1 cellular context compared by ENCODE assay signal in genomic region chr11:47578524-47579460, GRCh38.
TF ChIP-seq lines count a peak whose summit lies in the region.

Gene KBTBD4 (minus strand): TSS chr11:47578970. CDS start chr11:47578951, 19 bp downstream.
Gene NDUFS3 (plus strand): TSS chr11:47579074. CDS start chr11:47579092, 18 bp downstream.

TF ChIP-seq in GM12878, 131 proteins besides CTCF, POLR2A, EP300 and RAD21 (continued from another document and continues in another):
- TF ChIP-seq NKRF (conservative IDR thresholded peaks at IDR 0.05): peak; percentile 65; the same call in 1 of the 2 replicates
- no peak for TF ChIP-seq ZNF274 (IDR thresholded peaks at IDR 0.05; ENCODE audit: insufficient read depth, insufficient read length)
- peak; percentile 100 for TF ChIP-seq GABPA (IDR thresholded peaks at IDR 0.05; ENCODE audit: low read depth)
- no peak for TF ChIP-seq STAT3 (IDR thresholded peaks at IDR 0.05; ENCODE audit: low read depth, low read length)
- TF ChIP-seq RBBP5 (conservative IDR thresholded peaks at IDR 0.05): no peak
- peak; percentile 66 for TF ChIP-seq SP1 (IDR thresholded peaks at IDR 0.05; ENCODE audit: low read depth, low read length)
- TF ChIP-seq SMAD1 (IDR thresholded peaks at IDR 0.05; ENCODE audit: low read depth, partially characterized antibody): peak; percentile 29
- TF ChIP-seq NR2C2 (IDR thresholded peaks at IDR 0.05; ENCODE audit: borderline replicate concordance, control insufficient read depth, insufficient read length, low read depth): no peak
- peak; percentile 36; the same call in 1 of the 2 replicates for TF ChIP-seq NR2F1 (conservative IDR thresholded peaks at IDR 0.05)
- TF ChIP-seq TCF12 (IDR thresholded peaks at IDR 0.05; ENCODE audit: low read depth, low read length): peak; percentile 89
- peak; percentile 81 for TF ChIP-seq TBL1XR1 (IDR thresholded peaks at IDR 0.05; ENCODE audit: low read depth, low read length)
- TF ChIP-seq USF2 (IDR thresholded peaks at IDR 0.05; ENCODE audit: borderline replicate concordance, low read depth, low read length): no peak
- TF ChIP-seq MEF2B (IDR thresholded peaks at IDR 0.05; ENCODE audit: partially characterized antibody, poor library complexity, severe bottlenecking): peak; percentile 52
- peak; percentile 43 to 53; a peak in 2 of 4 replicates for TF ChIP-seq IKZF2 (IDR thresholded peaks at IDR 0.05)
- TF ChIP-seq JUNB (IDR thresholded peaks at IDR 0.05): no peak
- no peak for TF ChIP-seq EZH2 (IDR thresholded peaks at IDR 0.05; ENCODE audit: borderline replicate concordance, control insufficient read depth, low read depth, low read length)
- 0 out of 2 replicates have a peak, but pooled peaks have one; percentile 51 for TF ChIP-seq HDAC2 (IDR thresholded peaks at IDR 0.05)
- TF ChIP-seq CUX1 (IDR thresholded peaks at IDR 0.05; ENCODE audit: insufficient replicate concordance, low read depth, low read length): no peak
- peak; percentile 90 for TF ChIP-seq RELA (IDR thresholded peaks at IDR 0.05; ENCODE audit: borderline replicate concordance, partially characterized antibody)
- peak; percentile 69; the same call in 1 of the 2 replicates for TF ChIP-seq PAX5 (IDR thresholded peaks at IDR 0.05; ENCODE audit: borderline replicate concordance, low read depth, low read length)
- TF ChIP-seq ATF7 (IDR thresholded peaks at IDR 0.05; ENCODE audit: low read depth): peak; percentile 76
- no peak for TF ChIP-seq ZNF384 (IDR thresholded peaks at IDR 0.05; ENCODE audit: borderline replicate concordance, low read depth, low read length)
- peak; percentile 60; the same call in 1 of the 2 replicates for TF ChIP-seq RUNX3 (IDR thresholded peaks at IDR 0.05; ENCODE audit: low read length)
- TF ChIP-seq WRNIP1 (IDR thresholded peaks at IDR 0.05; ENCODE audit: borderline replicate concordance, low read depth, low read length): peak; percentile 98
- peak; percentile 96 for TF ChIP-seq SIN3A (IDR thresholded peaks at IDR 0.05; ENCODE audit: low read depth, low read length)
- no peak for TF ChIP-seq MTA2 (IDR thresholded peaks at IDR 0.05; ENCODE audit: low read depth)
- TF ChIP-seq BACH1 (IDR thresholded peaks at IDR 0.05; ENCODE audit: borderline replicate concordance): peak; percentile 57; the same call in 1 of the 2 replicates
- peak in 1 of 2 experiments; percentile 80; a peak in 2 of 4 replicates for TF ChIP-seq ETV6 (conservative IDR thresholded peaks at IDR 0.05 in 1 of 2, IDR thresholded peaks at IDR 0.05 in 1 of 2; ENCODE audit: borderline replicate concordance in 1 of 2, low read depth in 1 of 2)
- TF ChIP-seq CHD2 (IDR thresholded peaks at IDR 0.05; ENCODE audit: borderline replicate concordance, low read depth, low read length): peak; percentile 93
- peak; percentile 86 for TF ChIP-seq CREB1 (IDR thresholded peaks at IDR 0.05; ENCODE audit: low read depth)
- TF ChIP-seq IKZF1 (conservative IDR thresholded peaks at IDR 0.05): peak; percentile 95
- no peak for TF ChIP-seq RFX5 (IDR thresholded peaks at IDR 0.05; ENCODE audit: low read depth, low read length)
- peak; percentile 60 for TF ChIP-seq DPF2 (IDR thresholded peaks at IDR 0.05)
- TF ChIP-seq ZSCAN29 (IDR thresholded peaks at IDR 0.05): 0 out of 2 replicates have a peak, but pooled peaks have one; percentile 80
- peak; percentile 59; the same call in 1 of the 2 replicates for TF ChIP-seq CEBPZ (IDR thresholded peaks at IDR 0.05; ENCODE audit: low read depth, low read length)
- TF ChIP-seq TCF7 (IDR thresholded peaks at IDR 0.05; ENCODE audit: borderline replicate concordance): peak; percentile 77
- peak; percentile 99 for TF ChIP-seq YY1 (IDR thresholded peaks at IDR 0.05; ENCODE audit: low read depth, low read length)
- no peak for TF ChIP-seq IRF5 (IDR thresholded peaks at IDR 0.05; ENCODE audit: borderline replicate concordance)
- peak; percentile 83 for TF ChIP-seq FOXK2 (IDR thresholded peaks at IDR 0.05)
- no peak for TF ChIP-seq BCL11A (IDR thresholded peaks at IDR 0.05; ENCODE audit: low read depth, low read length)
- peak; percentile 73; the same call in 1 of the 2 replicates for TF ChIP-seq IRF4 (IDR thresholded peaks at IDR 0.05; ENCODE audit: low read depth, low read length)
- no peak for TF ChIP-seq REST (IDR thresholded peaks at IDR 0.05; ENCODE audit: low read depth, low read length)
- TF ChIP-seq TCF3 (IDR thresholded peaks at IDR 0.05; ENCODE audit: borderline replicate concordance, insufficient read depth, low read depth, low read length): peak; percentile 62; the same call in 1 of the 2 replicates
- TF ChIP-seq IRF3 (IDR thresholded peaks at IDR 0.05): 0 out of 2 replicates have a peak, but pooled peaks have one; percentile 38
- peak; percentile 98 for TF ChIP-seq ZNF207 (IDR thresholded peaks at IDR 0.05; ENCODE audit: borderline replicate concordance)
- TF ChIP-seq FOS (IDR thresholded peaks at IDR 0.05; ENCODE audit: borderline replicate concordance, extremely low read depth, insufficient read length): no peak
- peak; percentile 90; the same call in 1 of the 2 replicates for TF ChIP-seq CBX5 (IDR thresholded peaks at IDR 0.05; ENCODE audit: low read depth)
- no peak for TF ChIP-seq GATAD2B (conservative IDR thresholded peaks at IDR 0.05; ENCODE audit: low read depth)
- TF ChIP-seq BHLHE40 (IDR thresholded peaks at IDR 0.05; ENCODE audit: borderline replicate concordance in 1 of 2, low read depth in 2 of 2, low read length in 1 of 2): peak in 1 of 2 experiments; percentile 51; a peak in 3 of 4 replicates
